In the genomic region with DNA sequence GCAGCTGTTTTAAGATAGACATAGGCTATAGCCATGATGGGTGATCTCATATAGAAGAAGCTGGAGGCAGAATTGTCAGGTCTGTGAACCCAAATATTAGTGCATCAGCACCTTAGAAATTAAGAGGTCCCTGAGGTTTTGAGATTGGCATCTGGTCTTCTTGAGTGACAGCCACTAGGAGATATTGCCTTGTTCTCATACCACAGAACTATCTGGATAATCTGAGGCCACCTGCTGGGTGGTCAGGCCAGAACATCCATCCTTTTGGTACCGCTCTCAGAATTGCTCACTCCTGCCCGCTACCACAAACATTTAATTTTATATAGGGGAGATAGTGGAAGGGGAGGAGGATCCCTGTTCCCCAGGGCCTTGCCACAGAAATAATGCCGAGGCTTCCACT, we compare ENCODE assay signal across 8 cellular contexts.
A peak's percentile ranks its signal among the peaks of the same experiment; 100 is the strongest.
DNase-seq lines count a peak whose midpoint lies in the region; ATAC-seq and TF ChIP-seq lines count a peak whose summit lies in the region.

No MANE protein-coding gene starts in this region.

- no peaks in the 10 kb centered on the region for H3K9me3 ChIP-seq in adrenal gland (replicated peaks in 1 of 3)

- DNase-seq in Daoy (ENCODE audit: low read depth) (peak; percentile 12), adrenal gland (no peak), lung microvascular endothelial cell (ENCODE audit: low read depth in 2 of 2) (peak; percentile 68 to 77), cortex of kidney (lab: John Stamatoyannopoulos, UW) (no peak), OCI-M2 (lab: John Stamatoyannopoulos, UW; ENCODE audit: unreplicated experiment) (no peak)

- H3K4me3 ChIP-seq in adrenal gland = no peak overlapping the region

- 73 to 80% (median 77%) methylated on average over 3 of the region's 3 CpGs for WGBS in adrenal gland, 4 donors

- intact Hi-C loops in adrenal gland (cut with DNase I) = loop anchor here (5.0 kb wide), 2 partner anchors 357 to 412 kb away; no protein-coding TSS in a partner anchor

- ATAC-seq in HG02678 (IDR thresholded peaks at IDR 0.05; ENCODE audit: unreplicated experiment) = peak; percentile 57
- no peak for ATAC-seq in GM18519 (IDR thresholded peaks at IDR 0.05; ENCODE audit: low FRiP score, unreplicated experiment)
- ATAC-seq in GM21717 (IDR thresholded peaks at IDR 0.05; ENCODE audit: unreplicated experiment) = no peak

- no peak overlapping the region for H3K27ac ChIP-seq in adrenal gland

- no peaks in the 10 kb centered on the region for H3K36me3 ChIP-seq in adrenal gland (replicated peaks in 1 of 2)

- peaks cover 0 to 3% of the 10 kb centered on the region in 2 donors for H3K4me1 ChIP-seq in adrenal gland (replicated peaks in 1 of 2)

- peak in 4 of 6 experiments; percentile 14 to 33 (median 18) for TF ChIP-seq CTCF in adrenal gland (IDR thresholded peaks at IDR 0.05)

- no peak for TF ChIP-seq POLR2A in adrenal gland (IDR thresholded peaks at IDR 0.05)

- H3K27me3 ChIP-seq in adrenal gland = no peaks in the 10 kb centered on the region

Comparison
In these comparisons a context has a peak if more than half of its experiments do, and no peak if none do; other contexts are left out.
1. DNase-seq: peak in Daoy (single experiment) and lung microvascular endothelial cell (2 of 2); none in adrenal gland (0 of 7), cortex of kidney (single experiment) and OCI-M2 (single experiment).